32 cellular contexts compared by ENCODE assay signal in genomic region chr14:61599959-61600358, GRCh38.
"Had no signal": no experiment of that assay in that cellular context is flagged by ENCODE, and none has a peak within 500 bp of the region (broad histone marks: within the 10 kb centered on the region; RNA-seq: fewer than 3 reads in every experiment).

No MANE protein-coding gene starts in this region.

- H3K4me3 ChIP-seq: adrenal gland, body of pancreas, colonic mucosa, gastroesophageal sphincter, lower lobe of right lung, right lobe of liver, skin epidermis, suprapubic skin, tibial artery, upper lobe of right lung had no signal

- H3K9me3 ChIP-seq: adrenal gland, body of pancreas, colonic mucosa, gastroesophageal sphincter, lower lobe of right lung, right lobe of liver, suprapubic skin, tibial artery, upper lobe of right lung had no signal

- H3K36me3 ChIP-seq: adrenal gland, colonic mucosa, gastroesophageal sphincter, lower lobe of right lung, right lobe of liver, suprapubic skin, tibial artery, upper lobe of right lung, WERI-Rb-1 had no signal

- H3K27ac ChIP-seq: adrenal gland, colonic mucosa, gastroesophageal sphincter, lower lobe of right lung, suprapubic skin, tibial artery, upper lobe of right lung, WERI-Rb-1 had no signal

- DNase-seq: activated CD4-positive, alpha-beta T cell treated with anti-CD3 and anti-CD28 coated beads for 48 hours; activated CD4-positive, alpha-beta T cell treated with anti-CD3 and anti-CD28 coated beads, Interleukin-2, amount 50 U/mL, for 48 hours; activated CD8-positive, alpha-beta memory T cell treated with anti-CD3 and anti-CD28 coated beads for 24 hours; activated effector memory CD4-positive, alpha-beta T cell treated with anti-CD3 and anti-CD28 coated beads, Interleukin-2, amount 50 U/mL, for 16 hours; activated naive CD4-positive, alpha-beta T cell treated with anti-CD3 and anti-CD28 coated beads for 36 hours; activated naive CD8-positive, alpha-beta T cell treated with anti-CD3 and anti-CD28 coated beads for 36 hours; adrenal gland; aorta; body of pancreas; cerebellar nuclear complex; colonic mucosa; effector memory CD4-positive, alpha-beta T cell; hippocampal formation; immature natural killer cell; lower lobe of right lung; mesendoderm; right lobe of liver; stimulated activated CD4-positive, alpha-beta T cell treated with anti-CD3 and anti-CD28 coated beads, Interleukin-1b, Interleukin-23, amount 100 ng/mL, for 48 hours; stimulated activated CD4-positive, alpha-beta T cell treated with anti-CD3 and anti-CD28 coated beads, Interleukin-4, amount 100 ng/mL, for 4 hours; stimulated activated CD8-positive, alpha-beta memory T cell treated with anti-CD3 and anti-CD28 coated beads, Interleukin-4, amount 100 ng/mL, for 48 hours; T1000; tibial artery; upper lobe of right lung; WERI-Rb-1 had no signal

- H3K36me3 Mint-ChIP-seq: activated naive CD8-positive, alpha-beta T cell treated with anti-CD3 and anti-CD28 coated beads for 36 hours; stimulated activated memory B cell treated with anti-CD40 and anti-IgM and Interleukin-4, amounts not matched to agents 10 μg/mL and 1 μg/mL and 100 μg/mL, for 72 hours had no signal

- H3K4me3 Mint-ChIP-seq: activated naive CD4-positive, alpha-beta T cell treated with anti-CD3 and anti-CD28 coated beads for 36 hours; activated naive CD8-positive, alpha-beta T cell treated with anti-CD3 and anti-CD28 coated beads for 36 hours; activated T-helper 1 cell treated with anti-CD3 and anti-CD28 coated beads, Interleukin-12 subunit alpha, Interleukin-12 subunit beta, Interleukin-2, Interleukin-4 antibody, amounts not matched to agents 30 ng/mL and 10 ng/mL and 1 ng/mL, durations not matched to agents 14 hours and 24 hours and 36 hours; immature natural killer cell; nephron; stimulated activated memory B cell treated with anti-CD40 and anti-IgM and Interleukin-4, amounts not matched to agents 10 μg/mL and 1 μg/mL and 100 μg/mL, for 72 hours; T-helper 1 cell treated with Interleukin-12 subunit alpha and Interleukin-12 subunit beta and Interleukin-4 antibody, amounts not matched to agents 30 μg/mL and 1 μg/mL, for 36 hours had no signal

- H3K27ac Mint-ChIP-seq: activated naive CD4-positive, alpha-beta T cell treated with anti-CD3 and anti-CD28 coated beads for 36 hours; immature natural killer cell; nephron; stimulated activated memory B cell treated with anti-CD40 and anti-IgM and Interleukin-4, amounts not matched to agents 10 μg/mL and 1 μg/mL and 100 μg/mL, for 72 hours had no signal

- H3K9me3 Mint-ChIP-seq: activated naive CD4-positive, alpha-beta T cell treated with anti-CD3 and anti-CD28 coated beads for 36 hours; activated naive CD8-positive, alpha-beta T cell treated with anti-CD3 and anti-CD28 coated beads for 36 hours; nephron; stimulated activated memory B cell treated with anti-CD40 and anti-IgM and Interleukin-4, amounts not matched to agents 10 μg/mL and 1 μg/mL and 100 μg/mL, for 72 hours had no signal

- ATAC-seq: activated CD4-positive, CD25-positive, alpha-beta regulatory T cell treated with anti-CD3 and anti-CD28 coated beads, Interleukin-2, amount 50 U/mL, for 24 hours; body of pancreas; gastroesophageal sphincter; lower lobe of right lung; stimulated activated memory B cell treated with anti-CD40 and anti-IgM and Interleukin-4, amounts not matched to agents 10 μg/mL and 1 μg/mL and 100 μg/mL, for 72 hours; upper lobe of right lung had no signal

- H3K27me3 Mint-ChIP-seq: activated naive CD8-positive, alpha-beta T cell treated with anti-CD3 and anti-CD28 coated beads for 36 hours; stimulated activated memory B cell treated with anti-CD40 and anti-IgM and Interleukin-4, amounts not matched to agents 10 μg/mL and 1 μg/mL and 100 μg/mL, for 72 hours had no signal

- H3K27me3 ChIP-seq: adrenal gland, body of pancreas, colonic mucosa, gastroesophageal sphincter, right lobe of liver, suprapubic skin, tibial artery, upper lobe of right lung had no signal
